13 cellular contexts compared by ENCODE assay signal in genomic region chr2:199851886-199852285, GRCh38. TPM values are rescaled to one million over a fixed set of nuclear protein-coding genes. Genes with fewer than 3 reads are reported as not detected.
DNase-seq lines count a peak whose midpoint lies in the region; ATAC-seq and TF ChIP-seq lines count a peak whose summit lies in the region.
"Had no signal": no experiment of that assay in that cellular context is flagged by ENCODE, and none has a peak within 500 bp of the region (broad histone marks: within the 10 kb centered on the region; RNA-seq: fewer than 3 reads in every experiment).

No MANE protein-coding gene starts in this region.

- H3K27me3 ChIP-seq in mammary epithelial cell (ENCODE audit: insufficient read depth, low read length) (peaks cover 7% of the 10 kb centered on the region), thyroid gland (no peaks in the 10 kb centered on the region)

- H3K27ac ChIP-seq in mammary epithelial cell (ENCODE audit: insufficient read depth, low read depth, low read length) (no peak overlapping the region), caudate nucleus (ENCODE audit: low read depth, low read length) (peak overlapping the region; percentile 24), thyroid gland (peak overlapping the region; percentile 33 to 84 (median 71))
- H3K27ac ChIP-seq: foreskin keratinocyte, SJSA1 had no signal

- DNase-seq in MCF 10A (ENCODE audit: unreplicated experiment): peak; percentile 48
- DNase-seq in mammary epithelial cell: no peak
- DNase-seq in NCI-H2227 (lab: John Stamatoyannopoulos, UW; ENCODE audit: unreplicated experiment): peak; percentile 61
- peak in 3 of 61 donors; percentile 2 to 86 (median 13) for DNase-seq in caudate nucleus (lab: John Stamatoyannopoulos, UW)
- no peak for DNase-seq in thyroid gland
- DNase-seq in lower leg skin (ENCODE audit: low spot score in 2 of 2): no peak
- DNase-seq in GM19238 (ENCODE audit: insufficient read length, low spot score): no peak
- DNase-seq: central memory CD4-positive, alpha-beta T cell; left ventricle myocardium superior had no signal

- no peaks in the 10 kb centered on the region for H4K20me1 ChIP-seq in mammary epithelial cell (ENCODE audit: insufficient read depth, low read length)

- 10% methylated on average over 2 of the region's 2 CpGs for WGBS in mammary epithelial cell (ENCODE audit: low coverage, missing lambda C conversion rate)
- 70 to 82% methylated on average over 2 of the region's 2 CpGs for whole genome bisulfite sequencing in thyroid gland, 2 donors
- WGBS in lower leg skin, 2 donors: 52 to 64% methylated on average over 2 of the region's 2 CpGs

- POLR2A ChIA-PET in MCF 10A (lab: Yijun Ruan, JAX): no interaction called here

- no peak overlapping the region for H3K4me2 ChIP-seq in mammary epithelial cell (ENCODE audit: insufficient read depth, low read depth, low read length)

- H3K4me1 ChIP-seq in mammary epithelial cell (ENCODE audit: insufficient read depth, low read length) (peaks cover 3% of the 10 kb centered on the region), thyroid gland (peaks cover 0 to 12% of the 10 kb centered on the region in 2 donors)

- no peaks in the 10 kb centered on the region for H3K9me3 Mint-ChIP-seq in MCF 10A (ENCODE audit: unreplicated experiment)
- H3K9me3 Mint-ChIP-seq: activated naive CD8-positive, alpha-beta T cell treated with anti-CD3 and anti-CD28 coated beads, Interleukin-2, amount 50 U/mL, for 24 hours had no signal

- no TSS peak for BruUV-seq in MCF 10A (replicated peaks; lab: Mats Ljungman, UMichigan)
- no TSS peak for BruUV-seq in mammary epithelial cell (replicated peaks; lab: Mats Ljungman, UMichigan)

- no peaks in the 10 kb centered on the region for H3K36me3 Mint-ChIP-seq in MCF 10A (ENCODE audit: insufficient read depth, unreplicated experiment)

- H2AFZ ChIP-seq in mammary epithelial cell (ENCODE audit: low read depth, low read length): no peak overlapping the region

- intact Hi-C loops in MCF 10A (cut with micrococcal nuclease): loop anchor here (10.0 kb wide), 1 partner anchor 93 kb away; no protein-coding TSS in a partner anchor
- intact Hi-C loops in mammary epithelial cell (cut with micrococcal nuclease): loop anchor here (1.0 kb wide), 1 partner anchor 88 kb away; no protein-coding TSS in a partner anchor
- intact Hi-C loops in thyroid gland (cut with DNase I): loop anchor here (10.0 kb wide), 1 partner anchor 47 kb away; no protein-coding TSS in a partner anchor
- intact Hi-C loops in lower leg skin (cut with DNase I; ENCODE audit: low total_unique reads): no loop called here

- H3K9me3 ChIP-seq in mammary epithelial cell (replicated peaks; ENCODE audit: insufficient read depth, low read length) (no peaks in the 10 kb centered on the region), thyroid gland (no peaks in the 10 kb centered on the region)
- H3K9me3 ChIP-seq: SJSA1 had no signal

- no peaks in the 10 kb centered on the region for H3K79me2 ChIP-seq in mammary epithelial cell (ENCODE audit: insufficient read depth, low read length)

- peak overlapping the region; percentile 93 for H3K4me3 Mint-ChIP-seq in MCF 10A (ENCODE audit: unreplicated experiment)

- H3K4me3 ChIP-seq in mammary epithelial cell (replicated peaks in 1 of 3; ENCODE audit: insufficient read depth in 1 of 3, low read depth in 2 of 3, low read length in 3 of 3): no peak overlapping the region
- H3K4me3 ChIP-seq in thyroid gland (replicated peaks in 1 of 3): no peak overlapping the region
- H3K4me3 ChIP-seq in lower leg skin (ENCODE audit: low read depth, poor library complexity, severe bottlenecking): no peak overlapping the region

- TF ChIP-seq CTCF in MCF 10A (IDR thresholded peaks at IDR 0.05; ENCODE audit: unreplicated experiment): no peak
- no peak for TF ChIP-seq CTCF in mammary epithelial cell (conservative IDR thresholded peaks at IDR 0.05 in 1 of 2, IDR thresholded peaks at IDR 0.05 in 1 of 2; ENCODE audit: extremely low read depth in 1 of 2, insufficient read depth in 1 of 2, low read depth in 1 of 2, low read length in 2 of 2)
- no peak for TF ChIP-seq CTCF in thyroid gland (IDR thresholded peaks at IDR 0.05)
- TF ChIP-seq CTCF in lower leg skin (IDR thresholded peaks at IDR 0.05): no peak

- peaks cover 6% of the 10 kb centered on the region for H3K4me1 Mint-ChIP-seq in MCF 10A (ENCODE audit: insufficient read depth, unreplicated experiment)

- H3K27ac Mint-ChIP-seq in MCF 10A (ENCODE audit: low read depth, unreplicated experiment): no peak overlapping the region

- CTCF ChIA-PET in MCF 10A (lab: Yijun Ruan, JAX) (interaction anchor here (0.7 to 1.6 kb wide), 5 partner anchors 10 to 138 kb away, joined by 3 to 11 read pairs (median 5); no protein-coding TSS in a partner anchor), mammary epithelial cell (lab: Charles Lee; ENCODE audit: low non-redundant PET) (no interaction called here)

- ATAC-seq in GM21737 (IDR thresholded peaks at IDR 0.05; ENCODE audit: unreplicated experiment): no peak

- peaks cover 57% of the 10 kb centered on the region for H3K27me3 Mint-ChIP-seq in MCF 10A (ENCODE audit: insufficient read depth, unreplicated experiment)

- in situ Hi-C loops in mammary epithelial cell (cut with MboI; ENCODE audit: low sequenced_read_pairs in 2 of 2): loop anchor here in 1 of 2 donors (25.0 kb wide), 1 partner anchor 140 kb away; no protein-coding TSS in a partner anchor

- dilution Hi-C loops in mammary epithelial cell (cut with HindIII; ENCODE audit: low sequenced_read_pairs): no loop called here

- H3K36me3 ChIP-seq in mammary epithelial cell (ENCODE audit: insufficient read depth, low read length) (no peaks in the 10 kb centered on the region), thyroid gland (no peaks in the 10 kb centered on the region)
- H3K36me3 ChIP-seq: SJSA1 had no signal

- no peak overlapping the region for H3K9ac ChIP-seq in mammary epithelial cell (ENCODE audit: insufficient read depth, low read length)

- TF ChIP-seq POLR2A in thyroid gland (IDR thresholded peaks at IDR 0.05) (no peak), lower leg skin (IDR thresholded peaks at IDR 0.05) (no peak)

RNA-seq across cellular contexts. Expression of gene FTCDNL1, which starts 0.9 kb away (rescaled TPM):
- total RNA-seq in MCF 10A (2022) (1.9 and 2.5 TPM in 2 replicates), mammary epithelial cell (1 to 10 TPM in 1 of 2 donors, under 1 TPM in 1; 0.14 to 1.0 TPM), thyroid gland (10 to 100 TPM in 2 of 4 donors, 1 to 10 TPM in 2; 6.2 to 20.9 (median 13.4) TPM), lower leg skin (1 to 10 TPM in 3 of 4 donors, not detected in 1; 1.9 to 2.9 (median 2.7) TPM)
- 0.29 TPM for polyA plus RNA-seq in mammary epithelial cell
- not detected for polyA minus RNA-seq in mammary epithelial cell
- total RNA-seq: SJSA1 had no signal

RNA-seq across cellular contexts. Expression of gene C2orf69, which starts 59.2 kb away (rescaled TPM):
- total RNA-seq in MCF 10A (2022) (8.3 and 8.6 TPM in 2 replicates), mammary epithelial cell (10 to 100 TPM; 12.7 to 16.5 TPM), thyroid gland (10 to 100 TPM; 11.3 to 12.8 (median 12.3) TPM), lower leg skin (10 to 100 TPM; 12.1 to 13.7 (median 12.9) TPM)
- polyA plus RNA-seq in mammary epithelial cell: 3.9 TPM
- polyA minus RNA-seq in mammary epithelial cell: 9.1 TPM

Comparison
In these comparisons a context has a peak if more than half of its experiments do, and no peak if none do; other contexts are left out.
1. DNase-seq: peak in MCF 10A (single experiment) and NCI-H2227 (single experiment); none in mammary epithelial cell (single experiment), thyroid gland (0 of 2), lower leg skin (0 of 2) and GM19238 (single experiment).